ENCODE assay signal across 9 cellular contexts in the genomic region with DNA sequence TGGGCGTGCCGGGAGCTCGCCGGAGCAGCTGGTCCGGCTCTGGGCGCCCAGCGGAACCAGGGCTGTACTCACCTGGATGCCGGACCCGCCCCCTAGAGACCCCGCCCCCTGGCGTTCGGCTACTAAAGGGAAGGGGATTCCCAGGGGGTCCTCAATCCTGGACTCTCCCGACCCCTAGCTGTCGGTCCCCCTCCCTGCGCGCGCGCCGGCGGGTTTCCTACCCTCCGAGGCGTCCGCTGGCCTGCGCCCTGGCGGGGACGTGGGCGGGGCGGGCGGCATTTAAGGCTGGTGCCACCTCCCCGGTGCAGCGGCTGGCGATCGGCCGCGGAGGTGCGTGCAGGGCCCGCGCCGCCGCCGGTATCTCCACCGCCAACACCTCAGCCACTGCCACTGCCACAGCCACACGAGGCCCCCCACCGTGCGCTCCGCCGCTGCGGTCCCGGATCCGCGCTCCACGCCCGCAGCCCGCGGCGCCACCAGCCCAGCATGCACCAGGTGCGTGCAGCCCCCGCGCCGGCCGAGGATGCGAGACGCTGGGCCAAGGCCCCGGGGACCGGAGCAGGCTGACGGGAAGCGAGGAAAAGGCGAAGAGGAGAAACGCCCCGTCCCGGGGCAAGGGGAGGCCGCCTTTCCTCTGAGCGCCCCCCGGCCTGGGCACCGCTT. TPM values are rescaled to one million over a fixed set of nuclear protein-coding genes. Genes with fewer than 3 reads are reported as not detected.
DNase-seq lines count a peak whose midpoint lies in the region; FAIRE-seq and TF ChIP-seq lines count a peak whose summit lies in the region.
"Had no signal": no experiment of that assay in that cellular context is flagged by ENCODE, and none has a peak within 500 bp of the region (broad histone marks: within the 10 kb centered on the region; RNA-seq: fewer than 3 reads in every experiment).

TSS of gene ATP12A (plus strand) at position 151 of the 663 bp plus-strand sequence. CDS start at position 487, 336 bp downstream.

- WGBS in prostate gland, result 2% methylated on average over 55 of the region's 75 CpGs

- H3K4me1 ChIP-seq in prostate gland (replicated peaks), result no peaks in the 10 kb centered on the region

- no peaks in the 10 kb centered on the region for H3K9me3 ChIP-seq in prostate gland

- no peak for FAIRE-seq in HTR-8/SVneo (lab: Jason Lieb, UNC)

- no peak for TF ChIP-seq POLR2A in prostate gland (IDR thresholded peaks at IDR 0.05)

- H3K36me3 ChIP-seq in prostate gland, result no peaks in the 10 kb centered on the region

- H3K4me3 ChIP-seq in epithelial cell of proximal tubule (ENCODE audit: low read depth, low read length), result peak within 1 kb of the TSS; percentile 37
- H3K4me3 ChIP-seq in prostate gland, result peak within 1 kb of the TSS; percentile 30 to 46

- peak; percentile 12 for DNase-seq in HTR-8/SVneo (ENCODE audit: insufficient read length, low spot score)
- peak; percentile 31 to 46 for DNase-seq in activated CD4-positive, alpha-beta T cell treated with anti-CD3 and anti-CD28 coated beads, Interleukin-2, amount 50 U/mL, for 48 hours
- no peak for DNase-seq in epithelial cell of proximal tubule (ENCODE audit: low read depth)
- peak; percentile 17 for DNase-seq in prostate gland (ENCODE audit: low spot score)
- no peak for DNase-seq in MV-4-11 (lab: John Stamatoyannopoulos, UW)
- no peak for DNase-seq in HT-29 (ENCODE audit: low spot score)
- DNase-seq in H4 (ENCODE audit: low spot score), result no peak
- no peak for DNase-seq in NCI-H1436 treated with DMSO at 0.1 percent for 48 hours (lab: John Stamatoyannopoulos, UW)

- TF ChIP-seq CTCF in epithelial cell of proximal tubule (conservative IDR thresholded peaks at IDR 0.05; ENCODE audit: low read depth, low read length) (no peak), prostate gland (IDR thresholded peaks at IDR 0.05) (peak in 2 of 4 experiments; percentile 16 to 17)

- H3K27ac ChIP-seq in prostate gland, result no peak within 1 kb of the TSS

- H3K27me3 ChIP-seq in prostate gland (replicated peaks; ENCODE audit: insufficient read depth), result no peaks in the 10 kb centered on the region

- intact Hi-C loops in prostate gland (cut with DNase I), result no loop called here

RNA-seq across cellular contexts. Expression of gene ATP12A, which starts in this region (rescaled TPM):
- 0.14 TPM in 1 of 2 replicates, not detected in the other for total RNA-seq in epithelial cell of proximal tubule
- under 1 TPM; 0.09 to 0.91 TPM for total RNA-seq in prostate gland
- total RNA-seq in HT-29 (2014; rRNA removed; shearing (Covaris generic)), result not detected in 2 replicates
- 0.08 and 0.14 TPM in 2 replicates for total RNA-seq in H4 (2014; rRNA removed; shearing (Covaris generic))
- total RNA-seq: RPMI7951 had no signal

Comparison
In these comparisons a context has a peak if more than half of its experiments do, and no peak if none do; other contexts are left out.
1. Peak in DNase-seq and H3K4me3 ChIP-seq in prostate gland; RNA of the gene not detected or under 1 TPM.
2. DNase-seq: peak in HTR-8/SVneo (single experiment) and activated CD4-positive, alpha-beta T cell treated with anti-CD3 and anti-CD28 coated beads, Interleukin-2, amount 50 U/mL, for 48 hours (2 of 2); none in epithelial cell of proximal tubule (single experiment), MV-4-11 (single experiment), HT-29 (single experiment), H4 (single experiment) and NCI-H1436 treated with DMSO at 0.1 percent for 48 hours (single experiment).